9 cellular contexts compared by ENCODE assay signal in genomic region chr17:15998031-15998574, GRCh38. TPM values are rescaled to one million over a fixed set of nuclear protein-coding genes. Genes with fewer than 3 reads are reported as not detected.
A peak's percentile ranks its signal among the peaks of the same experiment; 100 is the strongest.
DNase-seq lines count a peak whose midpoint lies in the region; ATAC-seq and TF ChIP-seq lines count a peak whose summit lies in the region.
"Had no signal": no experiment of that assay in that cellular context is flagged by ENCODE, and none has a peak within 500 bp of the region (broad histone marks: within the 10 kb centered on the region; RNA-seq: fewer than 3 reads in every experiment).

No MANE protein-coding gene starts in this region.

- ATAC-seq in activated CD8-positive, alpha-beta memory T cell treated with anti-CD3 and anti-CD28 coated beads, Interleukin-2, amount 10 ng/mL, durations not matched to agents 7 days and 5 days = no peak
- ATAC-seq in GM18520 (IDR thresholded peaks at IDR 0.05; ENCODE audit: unreplicated experiment) (no peak), HG03439 (IDR thresholded peaks at IDR 0.05; ENCODE audit: unreplicated experiment) (no peak)

- no peaks in the 10 kb centered on the region for H3K27me3 Mint-ChIP-seq in activated CD8-positive, alpha-beta memory T cell treated with anti-CD3 and anti-CD28 coated beads, Interleukin-2, amount 10 ng/mL, durations not matched to agents 7 days and 5 days

- no peaks in the 10 kb centered on the region for H3K9me3 Mint-ChIP-seq in activated CD8-positive, alpha-beta memory T cell treated with anti-CD3 and anti-CD28 coated beads, Interleukin-2, amount 10 ng/mL, durations not matched to agents 7 days and 5 days (ENCODE audit: low read depth)

- no peak overlapping the region for H3K4me3 ChIP-seq in SU-DHL-6 (ENCODE audit: insufficient read depth, low read length, poor library complexity, severe bottlenecking)
- peak overlapping the region; percentile 78 for H3K4me3 ChIP-seq in suprapubic skin

- no peak for TF ChIP-seq EP300 in suprapubic skin (IDR thresholded peaks at IDR 0.05)

- peaks cover 29% of the 10 kb centered on the region for H3K4me1 ChIP-seq in suprapubic skin

- DNase-seq in activated CD8-positive, alpha-beta memory T cell treated with anti-CD3 and anti-CD28 coated beads, Interleukin-2, amount 10 ng/mL, durations not matched to agents 7 days and 5 days = peak; percentile 31
- DNase-seq in activated CD8-positive, alpha-beta memory T cell treated with anti-CD3 and anti-CD28 coated beads, Interleukin-2, amount 50 U/mL, for 48 hours = no peak
- peak; percentile 11 for DNase-seq in germinal center (ENCODE audit: low spot score)
- DNase-seq in suprapubic skin (ENCODE audit: low spot score in 2 of 2) = no peak
- no peak for DNase-seq in SW480 (ENCODE audit: low spot score)
- DNase-seq: aorta had no signal

- peaks cover 19% of the 10 kb centered on the region for H3K36me3 ChIP-seq in SU-DHL-6 (ENCODE audit: low read length)
- peaks cover 25% of the 10 kb centered on the region for H3K36me3 ChIP-seq in suprapubic skin

- H3K36me3 Mint-ChIP-seq in activated CD8-positive, alpha-beta memory T cell treated with anti-CD3 and anti-CD28 coated beads, Interleukin-2, amount 10 ng/mL, durations not matched to agents 7 days and 5 days = peaks cover 25% of the 10 kb centered on the region

- 70% methylated on average over 4 of the region's 4 CpGs for WGBS in suprapubic skin

- H3K4me1 Mint-ChIP-seq in activated CD8-positive, alpha-beta memory T cell treated with anti-CD3 and anti-CD28 coated beads, Interleukin-2, amount 10 ng/mL, durations not matched to agents 7 days and 5 days = peaks cover 25% of the 10 kb centered on the region

- H3K27ac ChIP-seq in SU-DHL-6 (ENCODE audit: low read depth, low read length) (peak overlapping the region; percentile 19; the same call in 1 of the 2 replicates), suprapubic skin (no peak overlapping the region)

- TF ChIP-seq CTCF in SU-DHL-6 (IDR thresholded peaks at IDR 0.05; ENCODE audit: insufficient read depth, low read length, poor library complexity, severe bottlenecking) = no peak
- no peak for TF ChIP-seq CTCF in suprapubic skin (IDR thresholded peaks at IDR 0.05)

- H3K9me3 ChIP-seq in SU-DHL-6 (ENCODE audit: insufficient read depth, low read length) (no peaks in the 10 kb centered on the region), suprapubic skin (no peaks in the 10 kb centered on the region)

- H3K9ac ChIP-seq in SU-DHL-6 (ENCODE audit: low read length) = no peak overlapping the region

- peak overlapping the region; percentile 84 for H3K4me3 Mint-ChIP-seq in activated CD8-positive, alpha-beta memory T cell treated with anti-CD3 and anti-CD28 coated beads, Interleukin-2, amount 10 ng/mL, durations not matched to agents 7 days and 5 days

- H3K27me3 ChIP-seq in SU-DHL-6 (ENCODE audit: low read length) (no peaks in the 10 kb centered on the region), suprapubic skin (no peaks in the 10 kb centered on the region)

- H3K9me2 ChIP-seq in SU-DHL-6 (replicated peaks; ENCODE audit: insufficient read depth, low read length) = no peaks in the 10 kb centered on the region

- H3K4me2 ChIP-seq in SU-DHL-6 (ENCODE audit: low read depth, low read length, poor library complexity, severe bottlenecking) = peak overlapping the region; percentile 80

- no peaks in the 10 kb centered on the region for H4K20me1 ChIP-seq in SU-DHL-6 (ENCODE audit: low read depth, low read length)

- H3F3A ChIP-seq in SU-DHL-6 (ENCODE audit: insufficient read depth) = peaks cover 13% of the 10 kb centered on the region

- no peak for TF ChIP-seq POLR2A in suprapubic skin (IDR thresholded peaks at IDR 0.05)

- peaks cover 21% of the 10 kb centered on the region for H3K79me2 ChIP-seq in SU-DHL-6 (ENCODE audit: insufficient read depth, low read length)

- H2AFZ ChIP-seq in SU-DHL-6 (ENCODE audit: low read depth, low read length, severe bottlenecking) = no peak overlapping the region

- CTCF ChIA-PET in activated CD8-positive, alpha-beta memory T cell treated with anti-CD3 and anti-CD28 coated beads, Interleukin-2, amount 10 ng/mL, durations not matched to agents 7 days and 5 days (lab: Charles Lee) = interaction anchor here (1.1 to 5.0 kb wide), 6 partner anchors 12 to 168 kb away, joined by 3 to 29 read pairs (median 5); no protein-coding TSS in a partner anchor

- H3K27ac Mint-ChIP-seq in activated CD8-positive, alpha-beta memory T cell treated with anti-CD3 and anti-CD28 coated beads, Interleukin-2, amount 10 ng/mL, durations not matched to agents 7 days and 5 days = peak overlapping the region; percentile 98

RNA-seq across cellular contexts. Expression of gene ZSWIM7, which starts 1.4 kb away (rescaled TPM):
- total RNA-seq in activated CD8-positive, alpha-beta memory T cell treated with anti-CD3 and anti-CD28 coated beads, Interleukin-2, amount 10 ng/mL, durations not matched to agents 7 days and 5 days = 10 to 100 TPM in 1 of 2 experiments, 1 to 10 TPM in 1; 8.8 to 10.3 TPM
- 10 to 100 TPM in 3 of 4 donors, 1 to 10 TPM in 1; 9.1 to 15.4 (median 12.5) TPM for total RNA-seq in suprapubic skin

RNA-seq across cellular contexts. Expression of gene TTC19, which starts 1.5 kb away (rescaled TPM):
- 10 to 100 TPM; 32.6 to 33.1 TPM for total RNA-seq in activated CD8-positive, alpha-beta memory T cell treated with anti-CD3 and anti-CD28 coated beads, Interleukin-2, amount 10 ng/mL, durations not matched to agents 7 days and 5 days
- 10 to 100 TPM; 42.6 to 72.6 (median 48.7) TPM for total RNA-seq in suprapubic skin

RNA-seq across cellular contexts. Expression of gene ADORA2B, which starts 53.2 kb away (rescaled TPM):
- 1 to 10 TPM in 1 of 2 experiments, under 1 TPM in 1; 0.49 to 1.1 TPM for total RNA-seq in activated CD8-positive, alpha-beta memory T cell treated with anti-CD3 and anti-CD28 coated beads, Interleukin-2, amount 10 ng/mL, durations not matched to agents 7 days and 5 days
- total RNA-seq in suprapubic skin = 10 to 100 TPM; 35.3 to 55.3 (median 45.5) TPM

Comparison
In these comparisons a context has a peak if more than half of its experiments do, and no peak if none do; other contexts are left out.
1. DNase-seq: peak in activated CD8-positive, alpha-beta memory T cell treated with anti-CD3 and anti-CD28 coated beads, Interleukin-2, amount 10 ng/mL, durations not matched to agents 7 days and 5 days (single experiment) and germinal center (single experiment); none in activated CD8-positive, alpha-beta memory T cell treated with anti-CD3 and anti-CD28 coated beads, Interleukin-2, amount 50 U/mL, for 48 hours (single experiment), suprapubic skin (0 of 2) and SW480 (single experiment).
2. RNA of gene ADORA2B, which starts 53.2 kb away (total RNA-seq): 35.3 to 55.3 TPM in suprapubic skin; 0.49 to 1.1 TPM in activated CD8-positive, alpha-beta memory T cell treated with anti-CD3 and anti-CD28 coated beads, Interleukin-2, amount 10 ng/mL, durations not matched to agents 7 days and 5 days; every median in the first group is over 10 times any median in the second.